Comparison of ENCODE assay signal across 27 cellular contexts in the genomic region with DNA sequence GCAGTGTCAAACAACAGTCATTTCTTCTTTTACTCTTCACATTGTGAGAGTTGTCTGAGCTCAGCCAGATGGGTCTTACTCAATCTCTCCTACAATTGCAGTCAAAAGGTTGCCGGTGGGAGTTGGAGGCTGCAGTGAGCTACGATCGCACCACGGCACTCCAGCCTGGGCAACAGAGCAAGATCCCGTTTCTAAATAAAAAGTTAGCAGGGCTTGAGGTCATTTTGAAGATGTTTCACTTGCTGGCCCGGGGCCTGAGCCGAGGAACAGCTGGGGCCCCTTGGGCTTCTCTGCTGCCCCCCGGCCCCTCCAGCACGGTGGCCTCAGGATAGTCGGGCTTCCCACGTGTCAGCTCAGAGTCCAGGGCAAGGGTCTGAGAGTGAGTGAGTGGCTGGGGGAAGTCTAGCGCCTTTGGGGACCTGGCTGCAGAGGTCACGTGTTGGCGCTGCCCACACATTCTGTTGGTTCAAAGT. TPM values are rescaled to one million over a fixed set of nuclear protein-coding genes. Genes with fewer than 3 reads are reported as not detected.
DNase-seq lines count a peak whose midpoint lies in the region; ATAC-seq and TF ChIP-seq lines count a peak whose summit lies in the region.
"Had no signal": no experiment of that assay in that cellular context is flagged by ENCODE, and none has a peak within 500 bp of the region (broad histone marks: within the 10 kb centered on the region; RNA-seq: fewer than 3 reads in every experiment).

No MANE protein-coding gene starts in this region.

- H3K27ac Mint-ChIP-seq in activated naive CD4-positive, alpha-beta T cell treated with anti-CD3 and anti-CD28 coated beads, Interleukin-2, amount 10 ng/mL, durations not matched to agents 7 days and 5 days: peak overlapping the region; percentile 26
- H3K27ac Mint-ChIP-seq in activated naive CD4-positive, alpha-beta T cell treated with anti-CD3 and anti-CD28 coated beads, Interleukin-2, amount 50 U/mL, for 72 hours: no peak overlapping the region
- peak overlapping the region; percentile 43 for H3K27ac Mint-ChIP-seq in mesothelial cell of epicardium
- H3K27ac Mint-ChIP-seq in activated CD8-positive, alpha-beta memory T cell treated with anti-CD3 and anti-CD28 coated beads, Interleukin-2, amount 10 ng/mL, durations not matched to agents 7 days and 5 days: no peak overlapping the region
- H3K27ac Mint-ChIP-seq: CD14-positive monocyte; CD8-positive, alpha-beta memory T cell had no signal

- H3K4me3 ChIP-seq in fibroblast of mammary gland (ENCODE audit: control insufficient read depth, low read depth, low read length): no peak overlapping the region
- H3K4me3 ChIP-seq: GM23248, SJCRH30 had no signal

- no peak overlapping the region for H3K4me3 Mint-ChIP-seq in activated naive CD4-positive, alpha-beta T cell treated with anti-CD3 and anti-CD28 coated beads, Interleukin-2, amount 10 ng/mL, durations not matched to agents 7 days and 5 days
- no peak overlapping the region for H3K4me3 Mint-ChIP-seq in mesothelial cell of epicardium
- no peak overlapping the region for H3K4me3 Mint-ChIP-seq in activated CD8-positive, alpha-beta memory T cell treated with anti-CD3 and anti-CD28 coated beads, Interleukin-2, amount 10 ng/mL, durations not matched to agents 7 days and 5 days
- H3K4me3 Mint-ChIP-seq: CD14-positive monocyte; CD8-positive, alpha-beta memory T cell; H9 had no signal

- ATAC-seq in activated naive CD4-positive, alpha-beta T cell treated with anti-CD3 and anti-CD28 coated beads, Interleukin-2, amount 50 U/mL, for 72 hours: no peak
- no peak for ATAC-seq in activated CD8-positive, alpha-beta memory T cell treated with anti-CD3 and anti-CD28 coated beads, Interleukin-2, amount 10 ng/mL, durations not matched to agents 7 days and 5 days
- no peak for ATAC-seq in GM18870 (IDR thresholded peaks at IDR 0.05; ENCODE audit: unreplicated experiment)
- ATAC-seq: Right ventricle myocardium inferior, SK-N-SH treated with all-trans-retinoic acid at 6 μM for 48 hours had no signal

- CTCF ChIA-PET in activated naive CD4-positive, alpha-beta T cell treated with anti-CD3 and anti-CD28 coated beads, Interleukin-2, amount 10 ng/mL, durations not matched to agents 7 days and 5 days (lab: Charles Lee): no interaction called here
- CTCF ChIA-PET in activated CD8-positive, alpha-beta memory T cell treated with anti-CD3 and anti-CD28 coated beads, Interleukin-2, amount 10 ng/mL, durations not matched to agents 7 days and 5 days (lab: Charles Lee): no interaction called here

- DNase-seq in activated naive CD4-positive, alpha-beta T cell treated with anti-CD3 and anti-CD28 coated beads, Interleukin-2, amount 10 ng/mL, durations not matched to agents 7 days and 5 days: no peak
- no peak for DNase-seq in activated naive CD4-positive, alpha-beta T cell treated with anti-CD3 and anti-CD28 coated beads, Interleukin-2, amount 50 U/mL, for 72 hours (ENCODE audit: low spot score in 2 of 2)
- DNase-seq in fibroblast of mammary gland (ENCODE audit: low read depth) (peak; percentile 49), mesothelial cell of epicardium (ENCODE audit: low spot score in 2 of 2, unreplicated experiment in 2 of 2) (no peak), DMS53 (lab: John Stamatoyannopoulos, UW) (no peak), NCI-H2196 treated with DMSO at 0.1 percent for 48 hours (lab: John Stamatoyannopoulos, UW; ENCODE audit: unreplicated experiment) (no peak)
- DNase-seq in activated CD8-positive, alpha-beta memory T cell treated with anti-CD3 and anti-CD28 coated beads, Interleukin-2, amount 10 ng/mL, durations not matched to agents 7 days and 5 days: no peak
- DNase-seq: 8988T; ACHN; BE2C; CD8-positive, alpha-beta memory T cell; GM23248; H9; Karpas-422; MV-4-11; NCI-H1105; NCI-H1436 treated with DMSO at 0.1 percent for 48 hours; NCI-H187 treated with DMSO at 0.1 percent for 48 hours; NCI-H2171 treated with DMSO at 0.1 percent for 48 hours; NCI-H446; NCI-H524 treated with DMSO at 0.1 percent for 48 hours; NCI-H774; SJCRH30 had no signal

- no peaks in the 10 kb centered on the region for H3K36me3 Mint-ChIP-seq in activated naive CD4-positive, alpha-beta T cell treated with anti-CD3 and anti-CD28 coated beads, Interleukin-2, amount 10 ng/mL, durations not matched to agents 7 days and 5 days
- peaks cover 4 to 9% of the 10 kb centered on the region in 2 donors for H3K36me3 Mint-ChIP-seq in activated naive CD4-positive, alpha-beta T cell treated with anti-CD3 and anti-CD28 coated beads, Interleukin-2, amount 50 U/mL, for 72 hours
- H3K36me3 Mint-ChIP-seq in mesothelial cell of epicardium: peaks cover 33% of the 10 kb centered on the region
- H3K36me3 Mint-ChIP-seq in activated CD8-positive, alpha-beta memory T cell treated with anti-CD3 and anti-CD28 coated beads, Interleukin-2, amount 10 ng/mL, durations not matched to agents 7 days and 5 days: no peaks in the 10 kb centered on the region
- H3K36me3 Mint-ChIP-seq: CD14-positive monocyte had no signal

- peaks cover 16% of the 10 kb centered on the region for H3K27me3 Mint-ChIP-seq in activated naive CD4-positive, alpha-beta T cell treated with anti-CD3 and anti-CD28 coated beads, Interleukin-2, amount 10 ng/mL, durations not matched to agents 7 days and 5 days
- no peaks in the 10 kb centered on the region for H3K27me3 Mint-ChIP-seq in mesothelial cell of epicardium (ENCODE audit: low read depth)
- H3K27me3 Mint-ChIP-seq in activated CD8-positive, alpha-beta memory T cell treated with anti-CD3 and anti-CD28 coated beads, Interleukin-2, amount 10 ng/mL, durations not matched to agents 7 days and 5 days: no peaks in the 10 kb centered on the region

- H3K4me1 Mint-ChIP-seq in activated naive CD4-positive, alpha-beta T cell treated with anti-CD3 and anti-CD28 coated beads, Interleukin-2, amount 10 ng/mL, durations not matched to agents 7 days and 5 days: no peaks in the 10 kb centered on the region
- no peaks in the 10 kb centered on the region for H3K4me1 Mint-ChIP-seq in mesothelial cell of epicardium
- no peaks in the 10 kb centered on the region for H3K4me1 Mint-ChIP-seq in activated CD8-positive, alpha-beta memory T cell treated with anti-CD3 and anti-CD28 coated beads, Interleukin-2, amount 10 ng/mL, durations not matched to agents 7 days and 5 days
- H3K4me1 Mint-ChIP-seq: CD14-positive monocyte; CD8-positive, alpha-beta memory T cell had no signal

- TF ChIP-seq CTCF in fibroblast of mammary gland (conservative IDR thresholded peaks at IDR 0.05; ENCODE audit: control insufficient read depth, insufficient read depth, low read depth, low read length) (no peak), mesothelial cell of epicardium (IDR thresholded peaks at IDR 0.05; ENCODE audit: unreplicated experiment) (no peak)

- peaks cover 6% of the 10 kb centered on the region for H3K9me3 Mint-ChIP-seq in activated naive CD4-positive, alpha-beta T cell treated with anti-CD3 and anti-CD28 coated beads, Interleukin-2, amount 10 ng/mL, durations not matched to agents 7 days and 5 days
- peaks cover 0 to 4% of the 10 kb centered on the region in 2 donors for H3K9me3 Mint-ChIP-seq in activated naive CD4-positive, alpha-beta T cell treated with anti-CD3 and anti-CD28 coated beads, Interleukin-2, amount 50 U/mL, for 72 hours
- H3K9me3 Mint-ChIP-seq in mesothelial cell of epicardium: peaks cover 7% of the 10 kb centered on the region
- H3K9me3 Mint-ChIP-seq in activated CD8-positive, alpha-beta memory T cell treated with anti-CD3 and anti-CD28 coated beads, Interleukin-2, amount 10 ng/mL, durations not matched to agents 7 days and 5 days (ENCODE audit: low read depth): peaks cover 5% of the 10 kb centered on the region

RNA-seq across cellular contexts. Expression of a gene that starts 40.4 kb away (rescaled TPM):
- 1 to 10 TPM; 1.7 to 6.4 TPM for total RNA-seq in activated naive CD4-positive, alpha-beta T cell treated with anti-CD3 and anti-CD28 coated beads, Interleukin-2, amount 50 U/mL, for 72 hours
- 73.3 to 84.0 TPM (median 80.8 TPM) in 3 replicates for total RNA-seq in mesothelial cell of epicardium
- total RNA-seq in activated CD8-positive, alpha-beta memory T cell treated with anti-CD3 and anti-CD28 coated beads, Interleukin-2, amount 10 ng/mL, durations not matched to agents 7 days and 5 days: under 1 TPM; 0.20 to 0.66 TPM

Comparison
In these comparisons a context has a peak if more than half of its experiments do, and no peak if none do; other contexts are left out.
1. H3K27ac Mint-ChIP-seq: peak in activated naive CD4-positive, alpha-beta T cell treated with anti-CD3 and anti-CD28 coated beads, Interleukin-2, amount 10 ng/mL, durations not matched to agents 7 days and 5 days (single experiment) and mesothelial cell of epicardium (single experiment); none in activated naive CD4-positive, alpha-beta T cell treated with anti-CD3 and anti-CD28 coated beads, Interleukin-2, amount 50 U/mL, for 72 hours (0 of 2) and activated CD8-positive, alpha-beta memory T cell treated with anti-CD3 and anti-CD28 coated beads, Interleukin-2, amount 10 ng/mL, durations not matched to agents 7 days and 5 days (single experiment).
2. RNA of a gene that starts 40.4 kb away (total RNA-seq): 73.3 to 84.0 TPM in mesothelial cell of epicardium; 1.7 to 6.4 TPM in activated naive CD4-positive, alpha-beta T cell treated with anti-CD3 and anti-CD28 coated beads, Interleukin-2, amount 50 U/mL, for 72 hours and 0.20 to 0.66 TPM in activated CD8-positive, alpha-beta memory T cell treated with anti-CD3 and anti-CD28 coated beads, Interleukin-2, amount 10 ng/mL, durations not matched to agents 7 days and 5 days; every median in the first group is over 10 times any median in the second.